ENCODE assay signal across 8 cellular contexts in genomic region chr5:142770650-142771609, GRCh38. TPM values are rescaled to one million over a fixed set of nuclear protein-coding genes. Genes with fewer than 3 reads are reported as not detected.
DNase-seq lines count a peak whose midpoint lies in the region; ATAC-seq and TF ChIP-seq lines count a peak whose summit lies in the region.

No MANE protein-coding gene starts in this region.

- peak overlapping the region; percentile 80 for H2AFZ ChIP-seq in PC-3 (ENCODE audit: low read length)

- H3K27me3 Mint-ChIP-seq in nephron (ENCODE audit: low read depth), result peaks cover 45% of the 10 kb centered on the region

- peak; percentile 30 for ATAC-seq in GM19035 (IDR thresholded peaks at IDR 0.05; ENCODE audit: unreplicated experiment)
- peak; percentile 20 for ATAC-seq in HG03196 (IDR thresholded peaks at IDR 0.05; ENCODE audit: unreplicated experiment)
- ATAC-seq in PC-3, result peak; percentile 32

- H3K4me2 ChIP-seq in PC-3 (ENCODE audit: low read length), result peak overlapping the region; percentile 72

- H3K9me2 ChIP-seq in PC-3 (replicated peaks; ENCODE audit: low read length), result no peaks in the 10 kb centered on the region

- no peaks in the 10 kb centered on the region for H3F3A ChIP-seq in PC-3 (ENCODE audit: low read length, unreplicated experiment)

- no peaks in the 10 kb centered on the region for H3K36me3 ChIP-seq in PC-3 (ENCODE audit: low read depth, low read length)
- no peaks in the 10 kb centered on the region for H3K36me3 ChIP-seq in subcutaneous abdominal adipose tissue (ENCODE audit: control insufficient read depth in 5 of 5, insufficient read depth in 5 of 5, low read length in 5 of 5)

- H3K9me3 ChIP-seq in PC-3 (ENCODE audit: low read length) (no peaks in the 10 kb centered on the region), subcutaneous abdominal adipose tissue (ENCODE audit: control insufficient read depth in 5 of 5, low read length in 5 of 5) (no peaks in the 10 kb centered on the region)

- TF ChIP-seq CTCF in PC-3 (conservative IDR thresholded peaks at IDR 0.05; ENCODE audit: low read depth, low read length) (peak; percentile 36; the same call in 1 of the 2 replicates), fibroblast of the aortic adventitia (IDR thresholded peaks at IDR 0.05; ENCODE audit: insufficient read depth, low read length) (no peak), nephron (IDR thresholded peaks at IDR 0.05; ENCODE audit: unreplicated experiment in 3 of 3) (no peak)

- POLR2A ChIA-PET in PC-3 (lab: Charles Lee; ENCODE audit: unreplicated experiment), result interaction anchor here (0.6 to 1.1 kb wide), 3 partner anchors 31 to 1079 kb away, joined by 4 to 5 read pairs (median 4); no protein-coding TSS in a partner anchor

- peaks cover 11% of the 10 kb centered on the region; the same call in 1 of the 2 replicates for H4K20me1 ChIP-seq in PC-3 (ENCODE audit: low read length)

- BruUV-seq in PC-3 (replicated peaks; lab: Mats Ljungman, UMichigan), result no TSS peak

- H3K9ac ChIP-seq in PC-3 (ENCODE audit: low read length) (peak overlapping the region; percentile 72), subcutaneous abdominal adipose tissue (ENCODE audit: low read length in 5 of 5) (peak overlapping the region in 4 of 5 donors; percentile 59 to 83 (median 72))

- H3K27ac Mint-ChIP-seq in nephron, result peak overlapping the region; percentile 42 to 72 (median 63)

- no peaks in the 10 kb centered on the region for H3K36me3 Mint-ChIP-seq in nephron (ENCODE audit: low read depth)

- no peaks in the 10 kb centered on the region for H3K9me3 Mint-ChIP-seq in nephron

- peak overlapping the region; percentile 29 for H3K27ac ChIP-seq in PC-3 (ENCODE audit: low read length)
- H3K27ac ChIP-seq in subcutaneous abdominal adipose tissue (ENCODE audit: low read depth, low read length), result peak overlapping the region; percentile 27

- peaks cover 52% of the 10 kb centered on the region for H3K79me2 ChIP-seq in PC-3 (ENCODE audit: low read length)

- H3K4me1 Mint-ChIP-seq in nephron, result peaks cover 12% of the 10 kb centered on the region

- H3K4me3 ChIP-seq in PC-3 (ENCODE audit: low read length) (peak overlapping the region; percentile 97), fibroblast of the aortic adventitia (ENCODE audit: low read depth, low read length) (peak overlapping the region; percentile 92), subcutaneous abdominal adipose tissue (ENCODE audit: low read depth in 1 of 5, low read length in 5 of 5) (peak overlapping the region; percentile 76 to 99 (median 92))

- peak; percentile 34 for DNase-seq in AG08396 (ENCODE audit: low spot score)
- DNase-seq in PC-3, result peak; percentile 49
- DNase-seq in activated T-helper 1 cell treated with anti-CD3 and anti-CD28 coated beads, Interleukin-2, amount 50 U/mL, for 16 hours (ENCODE audit: low read depth in 1 of 2, low spot score in 1 of 2), result peak; percentile 23 to 35
- peak; percentile 27 for DNase-seq in fibroblast of the aortic adventitia (ENCODE audit: low read depth)

- CTCF ChIA-PET in PC-3 (lab: Charles Lee), result interaction anchor here (0.6 to 1.8 kb wide), 7 partner anchors 22 to 118 kb away, joined by 3 to 19 read pairs (median 5); no protein-coding TSS in a partner anchor

- H3K4me1 ChIP-seq in PC-3 (ENCODE audit: insufficient read depth, low read length), result peaks cover 19% of the 10 kb centered on the region
- peaks cover 4 to 33% (median 29%) of the 10 kb centered on the region in 5 donors for H3K4me1 ChIP-seq in subcutaneous abdominal adipose tissue (ENCODE audit: control insufficient read depth in 5 of 5, insufficient read depth in 5 of 5, low read length in 5 of 5)

- intact Hi-C loops in PC-3 (cut with micrococcal nuclease), result loop anchor here (1.0 to 5.0 kb wide), 4 partner anchors 51 to 96 kb away; no protein-coding TSS in a partner anchor

- H3K27me3 ChIP-seq in PC-3 (ENCODE audit: low read length), result no peaks in the 10 kb centered on the region
- no peaks in the 10 kb centered on the region for H3K27me3 ChIP-seq in subcutaneous abdominal adipose tissue (ENCODE audit: control insufficient read depth in 5 of 5, insufficient read depth in 4 of 5, low read length in 5 of 5)

- H3K4me3 Mint-ChIP-seq in nephron, result peak overlapping the region; percentile 93 to 95 (median 93)

RNA-seq across cellular contexts. Expression of gene ARHGAP26, which starts 0.8 kb away (rescaled TPM):
- total RNA-seq in PC-3 (2014; rRNA removed), result 6.2 and 11.7 TPM in 2 replicates
- 9.0 and 15.2 TPM in 2 replicates for total RNA-seq in fibroblast of the aortic adventitia (ENCODE audit: low replicate concordance)

Comparison
In these comparisons a context has a peak if more than half of its experiments do, and no peak if none do; other contexts are left out.
1. Peak in every context shown above with its lines: DNase-seq, ATAC-seq, H3K4me3 ChIP-seq and H3K27ac ChIP-seq.